8 cellular contexts compared by ENCODE assay signal in the genomic region with DNA sequence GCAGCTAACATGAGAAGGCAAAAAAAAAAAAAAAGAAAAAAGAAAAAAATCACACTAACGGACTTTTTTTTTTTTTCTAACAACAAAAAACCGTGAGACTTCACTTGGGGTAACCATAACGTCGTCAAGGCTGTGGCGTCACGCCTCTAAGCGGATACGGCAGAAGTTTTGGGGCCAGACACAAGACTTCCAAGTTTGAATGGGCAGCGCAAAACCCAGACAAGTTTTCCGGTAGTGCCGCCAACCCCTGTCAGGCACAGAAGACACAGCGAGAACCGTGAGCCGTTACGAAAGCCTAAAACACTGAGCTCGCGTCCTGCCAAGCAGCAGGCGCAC. TPM values are rescaled to one million over a fixed set of nuclear protein-coding genes. Genes with fewer than 3 reads are reported as not detected.
A peak's percentile ranks its signal among the peaks of the same experiment; 100 is the strongest.
DNase-seq lines count a peak whose midpoint lies in the region; ATAC-seq and TF ChIP-seq lines count a peak whose summit lies in the region.

No MANE protein-coding gene starts in this region.

- H3K4me1 ChIP-seq in iPS-18a (ENCODE audit: control insufficient read depth, low read depth, low read length) (peaks cover 17% of the 10 kb centered on the region), stomach (peaks cover 20 to 43% (median 31%) of the 10 kb centered on the region in 4 donors)

- no peak for TF ChIP-seq CTCF in stomach (IDR thresholded peaks at IDR 0.05)

- H3K36me3 Mint-ChIP-seq in activated naive CD4-positive, alpha-beta T cell treated with anti-CD3 and anti-CD28 coated beads, Interleukin-2, amount 50 U/mL, for 24 hours, result peaks cover 12% of the 10 kb centered on the region

- H3K9me3 Mint-ChIP-seq in activated naive CD4-positive, alpha-beta T cell treated with anti-CD3 and anti-CD28 coated beads, Interleukin-2, amount 50 U/mL, for 24 hours, result no peaks in the 10 kb centered on the region

- H3K27ac ChIP-seq in iPS-18a (ENCODE audit: low read length) (no peak overlapping the region), stomach (peak overlapping the region; percentile 83 to 99 (median 98))

- peaks cover 32% of the 10 kb centered on the region for H3K4me1 Mint-ChIP-seq in activated naive CD4-positive, alpha-beta T cell treated with anti-CD3 and anti-CD28 coated beads, Interleukin-2, amount 50 U/mL, for 24 hours

- H3K4me3 ChIP-seq in iPS-18a (ENCODE audit: low read length) (peak overlapping the region; percentile 98), stomach (peak overlapping the region; percentile 70 to 82 (median 76))

- DNase-seq in activated naive CD4-positive, alpha-beta T cell (lab: John Stamatoyannopoulos, UW), result peak in 3 of 4 experiments; percentile 68 to 83 (median 81)
- no peak for DNase-seq in activated naive CD4-positive, alpha-beta T cell treated with Interleukin-2 at 50 U/mL for 16 hours
- no peak for DNase-seq in stomach
- no peak for DNase-seq in NCI-H446 treated with DMSO at 0.1 percent for 48 hours (lab: John Stamatoyannopoulos, UW)
- DNase-seq in retina, result no peak

- peaks cover 1% of the 10 kb centered on the region for H3K27me3 Mint-ChIP-seq in activated naive CD4-positive, alpha-beta T cell treated with anti-CD3 and anti-CD28 coated beads, Interleukin-2, amount 50 U/mL, for 24 hours

- peak overlapping the region; percentile 99 for H3K27ac Mint-ChIP-seq in activated naive CD4-positive, alpha-beta T cell treated with anti-CD3 and anti-CD28 coated beads, Interleukin-2, amount 50 U/mL, for 24 hours

- peak in 1 of 4 donors; percentile 22 for TF ChIP-seq POLR2A in stomach (IDR thresholded peaks at IDR 0.05)

- no peak for TF ChIP-seq EP300 in stomach (IDR thresholded peaks at IDR 0.05)

- intact Hi-C loops in stomach (cut with DNase I; ENCODE audit: low total_unique reads), result no loop called here

- peaks cover 18% of the 10 kb centered on the region for H3K36me3 ChIP-seq in iPS-18a (ENCODE audit: control insufficient read depth, low read depth, low read length)
- H3K36me3 ChIP-seq in stomach, result peaks cover 5 to 8% (median 7%) of the 10 kb centered on the region in 4 donors

- no peaks in the 10 kb centered on the region for H3K9me3 ChIP-seq in iPS-18a (ENCODE audit: control insufficient read depth, low read depth, low read length)
- no peaks in the 10 kb centered on the region for H3K9me3 ChIP-seq in stomach

- WGBS in stomach, 5 donors, result 0 to 1% (median 1%) methylated on average over 18 of the region's 18 CpGs

- peak overlapping the region; percentile 96 for H3K4me3 Mint-ChIP-seq in activated naive CD4-positive, alpha-beta T cell treated with anti-CD3 and anti-CD28 coated beads, Interleukin-2, amount 50 U/mL, for 24 hours

- H3K9ac ChIP-seq in iPS-18a (ENCODE audit: low read length), result peak overlapping the region; percentile 99

- peak; percentile 52 for ATAC-seq in HG03354 (IDR thresholded peaks at IDR 0.05; ENCODE audit: poor library complexity, severe bottlenecking, unreplicated experiment)

- H3K27me3 ChIP-seq in iPS-18a (ENCODE audit: control insufficient read depth, insufficient read depth, low read length) (no peaks in the 10 kb centered on the region), stomach (no peaks in the 10 kb centered on the region)

RNA-seq across cellular contexts. Expression of gene SMARCA5, which starts 0.6 kb away (rescaled TPM):
- 10 to 100 TPM; 15.2 to 78.0 (median 23.8) TPM for total RNA-seq in stomach
- polyA plus RNA-seq in stomach, result 10 to 100 TPM; 10.3 to 13.3 (median 11.6) TPM

Comparison
In these comparisons a context has a peak if more than half of its experiments do, and no peak if none do; other contexts are left out.
1. DNase-seq: peak in activated naive CD4-positive, alpha-beta T cell (3 of 4); none in activated naive CD4-positive, alpha-beta T cell treated with Interleukin-2 at 50 U/mL for 16 hours (single experiment), stomach (single experiment), NCI-H446 treated with DMSO at 0.1 percent for 48 hours (single experiment) and retina (single experiment).